In the genomic region with DNA sequence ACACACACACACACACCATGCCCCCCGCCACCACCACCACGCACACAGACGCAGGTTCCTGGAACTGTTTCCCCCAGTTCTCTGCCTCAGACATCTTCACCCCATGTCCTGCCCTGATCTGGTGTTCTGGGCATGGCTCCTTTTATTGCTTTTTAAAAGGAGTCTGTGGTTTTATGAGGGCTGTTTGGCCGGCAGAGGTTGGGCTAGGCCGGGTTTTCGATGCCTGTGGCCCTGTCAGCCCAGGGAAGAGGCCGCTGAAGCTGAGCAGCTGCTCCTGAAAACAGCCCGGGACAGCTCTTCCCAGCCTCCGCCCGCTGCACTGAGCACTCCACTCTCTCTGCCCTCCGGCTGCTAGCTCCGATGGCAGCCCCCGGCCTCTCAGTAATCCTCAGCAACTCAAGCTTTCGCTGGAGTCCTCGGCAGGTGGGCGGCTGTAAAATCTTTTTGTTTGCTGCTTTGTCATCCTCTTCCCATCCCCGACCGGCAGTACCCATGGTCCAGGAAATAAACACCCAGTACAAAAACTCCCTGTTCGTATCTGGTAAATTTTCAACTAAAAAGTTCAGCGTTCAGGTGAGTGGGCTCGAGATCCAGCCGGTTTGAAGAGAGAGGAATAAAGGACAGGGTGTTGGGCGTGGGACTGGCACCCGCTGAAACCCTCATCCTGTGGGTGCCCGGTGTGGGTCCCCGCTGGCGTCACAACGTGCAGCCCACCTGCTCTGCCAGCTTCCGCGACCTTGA, we compare ENCODE assay signal across 9 cellular contexts.
DNase-seq lines count a peak whose midpoint lies in the region; ATAC-seq, FAIRE-seq and TF ChIP-seq lines count a peak whose summit lies in the region.
"Had no signal": no experiment of that assay in that cellular context is flagged by ENCODE, and none has a peak within 500 bp of the region (broad histone marks: within the 10 kb centered on the region; RNA-seq: fewer than 3 reads in every experiment).

No MANE protein-coding gene starts in this region.

- H3K4me3 ChIP-seq in ascending aorta (no peak overlapping the region), kidney (ENCODE audit: low read length in 2 of 2) (no peak overlapping the region)

- no peaks in the 10 kb centered on the region for H3K36me3 ChIP-seq in ascending aorta
- H3K36me3 ChIP-seq in kidney (ENCODE audit: control insufficient read depth in 1 of 2, insufficient read depth in 2 of 2, low read length in 2 of 2): no peaks in the 10 kb centered on the region

- FAIRE-seq in kidney (lab: Jason Lieb, UNC): no peak

- ATAC-seq in stimulated activated naive CD8-positive, alpha-beta T cell treated with anti-CD3 and anti-CD28 coated beads, Interleukin-15, amount 100 ng/mL, for 72 hours: peak; percentile 78
- ATAC-seq in GM19452 (IDR thresholded peaks at IDR 0.05; ENCODE audit: unreplicated experiment) (no peak), GM18873 (IDR thresholded peaks at IDR 0.05; ENCODE audit: low FRiP score, unreplicated experiment) (no peak)

- H3K27ac Mint-ChIP-seq in stimulated activated naive CD8-positive, alpha-beta T cell treated with anti-CD3 and anti-CD28 coated beads, Interleukin-15, amount 100 ng/mL, for 72 hours: peak overlapping the region; percentile 93 to 98
- no peak overlapping the region for H3K27ac Mint-ChIP-seq in activated CD4-positive, alpha-beta T cell treated with anti-CD3 and anti-CD28 coated beads, Interleukin-2, amount 10 ng/mL, durations not matched to agents 24 days and 14 days

- H3K4me3 Mint-ChIP-seq in stimulated activated naive CD8-positive, alpha-beta T cell treated with anti-CD3 and anti-CD28 coated beads, Interleukin-15, amount 100 ng/mL, for 72 hours: peak overlapping the region; percentile 81
- no peak overlapping the region for H3K4me3 Mint-ChIP-seq in activated CD4-positive, alpha-beta T cell treated with anti-CD3 and anti-CD28 coated beads, Interleukin-2, amount 10 ng/mL, durations not matched to agents 24 days and 14 days

- intact Hi-C loops in ascending aorta (cut with DNase I): no loop called here
- intact Hi-C loops in kidney (cut with DNase I): no loop called here
- intact Hi-C loops in activated CD4-positive, alpha-beta T cell treated with anti-CD3 and anti-CD28 coated beads, Interleukin-2, amount 10 ng/mL, durations not matched to agents 24 days and 14 days (cut with micrococcal nuclease): no loop called here

- peak overlapping the region; percentile 28 to 41 for H3K27ac ChIP-seq in ascending aorta
- peak overlapping the region; percentile 13 to 54 for H3K27ac ChIP-seq in kidney (ENCODE audit: low read depth in 2 of 2, low read length in 2 of 2)

- H3K36me3 Mint-ChIP-seq in activated CD4-positive, alpha-beta T cell treated with anti-CD3 and anti-CD28 coated beads, Interleukin-2, amount 10 ng/mL, durations not matched to agents 24 days and 14 days (ENCODE audit: low read depth): no peaks in the 10 kb centered on the region

- H3K4me1 Mint-ChIP-seq in stimulated activated naive CD8-positive, alpha-beta T cell treated with anti-CD3 and anti-CD28 coated beads, Interleukin-15, amount 100 ng/mL, for 72 hours: peaks cover 31% of the 10 kb centered on the region
- no peaks in the 10 kb centered on the region for H3K4me1 Mint-ChIP-seq in activated CD4-positive, alpha-beta T cell treated with anti-CD3 and anti-CD28 coated beads, Interleukin-2, amount 10 ng/mL, durations not matched to agents 24 days and 14 days

- TF ChIP-seq CTCF in ascending aorta (IDR thresholded peaks at IDR 0.05) (no peak), kidney (IDR thresholded peaks at IDR 0.05; ENCODE audit: borderline replicate concordance, extremely low read depth, insufficient read depth) (no peak)

- H3K27me3 Mint-ChIP-seq in stimulated activated naive CD8-positive, alpha-beta T cell treated with anti-CD3 and anti-CD28 coated beads, Interleukin-15, amount 100 ng/mL, for 72 hours: peaks cover 16% of the 10 kb centered on the region
- H3K27me3 Mint-ChIP-seq in activated CD4-positive, alpha-beta T cell treated with anti-CD3 and anti-CD28 coated beads, Interleukin-2, amount 10 ng/mL, durations not matched to agents 24 days and 14 days: peaks cover 43% of the 10 kb centered on the region

- no peaks in the 10 kb centered on the region for H3K9me3 Mint-ChIP-seq in stimulated activated naive CD8-positive, alpha-beta T cell treated with anti-CD3 and anti-CD28 coated beads, Interleukin-15, amount 100 ng/mL, for 72 hours
- no peaks in the 10 kb centered on the region for H3K9me3 Mint-ChIP-seq in activated CD4-positive, alpha-beta T cell treated with anti-CD3 and anti-CD28 coated beads, Interleukin-2, amount 10 ng/mL, durations not matched to agents 24 days and 14 days

- no peaks in the 10 kb centered on the region for H3K27me3 ChIP-seq in ascending aorta

- H3K4me1 ChIP-seq in ascending aorta (peaks cover 7 to 12% of the 10 kb centered on the region in 2 donors), kidney (ENCODE audit: control insufficient read depth in 1 of 2, insufficient read depth in 1 of 2, low read depth in 1 of 2, low read length in 2 of 2) (peaks cover 4 to 9% of the 10 kb centered on the region in 2 donors)

- H3K9me3 ChIP-seq in ascending aorta (no peaks in the 10 kb centered on the region), kidney (ENCODE audit: control insufficient read depth in 1 of 2, low read length in 2 of 2) (no peaks in the 10 kb centered on the region)

- DNase-seq in HuH-7 (ENCODE audit: low spot score) (peak; percentile 57), ascending aorta (ENCODE audit: low spot score in 2 of 2) (no peak), kidney (peak; percentile 92), NCI-H2107 (lab: John Stamatoyannopoulos, UW) (no peak)
- DNase-seq in stimulated activated naive CD8-positive, alpha-beta T cell treated with anti-CD3 and anti-CD28 coated beads, Interleukin-15, amount 100 ng/mL, for 72 hours: peak; percentile 18 to 34
- DNase-seq in activated CD4-positive, alpha-beta T cell treated with anti-CD3 and anti-CD28 coated beads, Interleukin-2, amount 10 ng/mL, durations not matched to agents 24 days and 14 days: no peak
- DNase-seq: NCI-H1930 had no signal

- no peak overlapping the region for H3K9ac ChIP-seq in kidney (ENCODE audit: low read length in 2 of 2)

Comparison
In these comparisons a context has a peak if more than half of its experiments do, and no peak if none do; other contexts are left out.
1. DNase-seq: peak in HuH-7 (single experiment), kidney (single experiment) and stimulated activated naive CD8-positive, alpha-beta T cell treated with anti-CD3 and anti-CD28 coated beads, Interleukin-15, amount 100 ng/mL, for 72 hours (2 of 2); none in ascending aorta (0 of 2), NCI-H2107 (single experiment) and activated CD4-positive, alpha-beta T cell treated with anti-CD3 and anti-CD28 coated beads, Interleukin-2, amount 10 ng/mL, durations not matched to agents 24 days and 14 days (single experiment).